In the genomic region with DNA sequence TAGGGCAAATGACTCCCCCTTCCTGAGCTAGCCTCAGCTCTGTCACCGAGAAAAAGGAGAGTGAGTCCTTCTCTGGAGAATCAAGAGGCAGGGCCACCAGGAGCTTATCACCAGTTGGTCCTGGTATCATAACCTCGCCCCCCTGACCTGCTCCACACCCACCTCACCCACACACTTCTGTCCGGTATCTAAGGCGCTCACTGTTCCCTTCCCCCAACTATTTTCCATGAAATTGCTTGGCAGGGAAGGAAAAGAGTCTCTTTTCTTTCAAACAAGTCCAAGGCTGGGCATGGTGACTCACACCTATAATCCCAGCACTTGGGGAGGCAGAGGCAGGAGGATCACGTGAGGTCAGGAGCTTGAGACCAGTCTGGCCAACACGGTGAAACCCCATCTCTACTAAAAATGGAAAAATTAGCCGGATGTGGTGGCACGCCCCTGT, we compare ENCODE assay signal across 14 cellular contexts.
DNase-seq lines count a peak whose midpoint lies in the region; ATAC-seq and TF ChIP-seq lines count a peak whose summit lies in the region.
"Had no signal": no experiment of that assay in that cellular context is flagged by ENCODE, and none has a peak within 500 bp of the region (broad histone marks: within the 10 kb centered on the region; RNA-seq: fewer than 3 reads in every experiment).

No MANE protein-coding gene starts in this region.

- H3K36me3 Mint-ChIP-seq in MCF 10A (ENCODE audit: insufficient read depth, unreplicated experiment), result peaks cover 95% of the 10 kb centered on the region

- POLR2A ChIA-PET in MCF 10A (lab: Yijun Ruan, JAX), result interaction anchor here (0.7 to 10.4 kb wide), 3 partner anchors 25 to 76 kb away, joined by 3 to 288 read pairs (median 5); partner anchors contain the start of gene ZMYND8

- in situ Hi-C loops in mammary epithelial cell (cut with MboI; ENCODE audit: low sequenced_read_pairs in 2 of 2), result loop anchor here in 1 of 2 donors (10.0 kb wide), 1 partner anchor 106 kb away; no protein-coding TSS in a partner anchor

- H3K4me3 ChIP-seq in mammary epithelial cell (replicated peaks in 1 of 3; ENCODE audit: insufficient read depth in 1 of 3, low read depth in 2 of 3, low read length in 3 of 3) (no peak overlapping the region), tibial artery (no peak overlapping the region)
- H3K4me3 ChIP-seq: SJCRH30 had no signal

- ATAC-seq in HG03342 (IDR thresholded peaks at IDR 0.05; ENCODE audit: unreplicated experiment), result no peak
- no peak for ATAC-seq in GM21367 (IDR thresholded peaks at IDR 0.05; ENCODE audit: unreplicated experiment)
- ATAC-seq: activated CD4-positive, alpha-beta T cell treated with anti-CD3 and anti-CD28 coated beads for 36 hours had no signal

- peaks cover 30% of the 10 kb centered on the region for H3K79me2 ChIP-seq in mammary epithelial cell (ENCODE audit: insufficient read depth, low read length)

- H3K9me3 ChIP-seq in mammary epithelial cell (replicated peaks; ENCODE audit: insufficient read depth, low read length) (no peaks in the 10 kb centered on the region), tibial artery (no peaks in the 10 kb centered on the region)
- H3K9me3 ChIP-seq: SJCRH30 had no signal

- intact Hi-C loops in MCF 10A (cut with micrococcal nuclease) (no loop called here), mammary epithelial cell (cut with micrococcal nuclease) (loop anchor here (10.0 kb wide), 1 partner anchor 176 kb away; no protein-coding TSS in a partner anchor), tibial artery (cut with DNase I; ENCODE audit: low total_unique reads) (loop anchor here (5.0 to 10.0 kb wide), 2 partner anchors 38 to 186 kb away; no protein-coding TSS in a partner anchor)

- no peak overlapping the region for H3K9ac ChIP-seq in mammary epithelial cell (ENCODE audit: insufficient read depth, low read length)

- H3K4me1 ChIP-seq in mammary epithelial cell (ENCODE audit: insufficient read depth, low read length), result peaks cover 24% of the 10 kb centered on the region
- peaks cover 3 to 55% (median 44%) of the 10 kb centered on the region in 4 donors for H3K4me1 ChIP-seq in tibial artery

- H3K4me3 Mint-ChIP-seq in MCF 10A (ENCODE audit: unreplicated experiment), result no peak overlapping the region
- H3K4me3 Mint-ChIP-seq: activated CD4-positive, alpha-beta T cell treated with anti-CD3 and anti-CD28 coated beads for 36 hours; activated naive CD4-positive, alpha-beta T cell treated with anti-CD3 and anti-CD28 coated beads, Interleukin-2, amount 10 ng/mL, durations not matched to agents 7 days and 5 days had no signal

- CTCF ChIA-PET in MCF 10A (lab: Yijun Ruan, JAX), result interaction anchor here (0.7 to 12.2 kb wide), 5 partner anchors 9 to 527 kb away, joined by 3 to 581 read pairs (median 8); no protein-coding TSS in a partner anchor
- CTCF ChIA-PET in mammary epithelial cell (lab: Charles Lee; ENCODE audit: low non-redundant PET), result no interaction called here

- H3K27ac Mint-ChIP-seq in MCF 10A (ENCODE audit: low read depth, unreplicated experiment), result peak overlapping the region; percentile 46
- H3K27ac Mint-ChIP-seq: activated CD4-positive, alpha-beta T cell treated with anti-CD3 and anti-CD28 coated beads for 36 hours; activated naive CD4-positive, alpha-beta T cell treated with anti-CD3 and anti-CD28 coated beads, Interleukin-2, amount 10 ng/mL, durations not matched to agents 7 days and 5 days had no signal

- TF ChIP-seq CTCF in MCF 10A (IDR thresholded peaks at IDR 0.05; ENCODE audit: unreplicated experiment) (no peak), mammary epithelial cell (conservative IDR thresholded peaks at IDR 0.05 in 1 of 2, IDR thresholded peaks at IDR 0.05 in 1 of 2; ENCODE audit: extremely low read depth in 1 of 2, insufficient read depth in 1 of 2, low read depth in 1 of 2, low read length in 2 of 2) (no peak), tibial artery (IDR thresholded peaks at IDR 0.05) (no peak)

- H3K4me2 ChIP-seq in mammary epithelial cell (ENCODE audit: insufficient read depth, low read depth, low read length), result no peak overlapping the region

- BruUV-seq in MCF 10A (replicated peaks; lab: Mats Ljungman, UMichigan) (no TSS peak), mammary epithelial cell (replicated peaks; lab: Mats Ljungman, UMichigan) (no TSS peak)

- dilution Hi-C loops in mammary epithelial cell (cut with HindIII; ENCODE audit: low sequenced_read_pairs), result no loop called here

- H3K36me3 ChIP-seq in mammary epithelial cell (ENCODE audit: insufficient read depth, low read length) (peaks cover 22% of the 10 kb centered on the region), tibial artery (peaks cover 19 to 53% (median 38%) of the 10 kb centered on the region in 3 donors)

- H3K27ac ChIP-seq in mammary epithelial cell (ENCODE audit: insufficient read depth, low read depth, low read length), result no peak overlapping the region
- peak overlapping the region; percentile 90 to 94 for H3K27ac ChIP-seq in tibial artery
- H3K27ac ChIP-seq: SJCRH30 had no signal

- H4K20me1 ChIP-seq in mammary epithelial cell (ENCODE audit: insufficient read depth, low read length), result no peaks in the 10 kb centered on the region

- H2AFZ ChIP-seq in mammary epithelial cell (ENCODE audit: low read depth, low read length), result no peak overlapping the region

- DNase-seq in MCF 10A (ENCODE audit: unreplicated experiment), result peak; percentile 80
- DNase-seq in mammary epithelial cell, result no peak
- peak; percentile 84 for DNase-seq in amniotic epithelial cell (ENCODE audit: low read depth)
- peak; percentile 70 for DNase-seq in iris pigment epithelial cell (ENCODE audit: low read depth)
- DNase-seq in tibial artery, result peak in 1 of 2 donors; percentile 23
- DNase-seq in HT-29 (ENCODE audit: low spot score), result no peak
- DNase-seq: activated CD4-positive, alpha-beta T cell treated with anti-CD3 and anti-CD28 coated beads for 36 hours; activated naive CD4-positive, alpha-beta T cell treated with anti-CD3 and anti-CD28 coated beads, Interleukin-2, amount 10 ng/mL, durations not matched to agents 7 days and 5 days; kidney; NCI-H510A; trophoblast cell had no signal

- H3K4me1 Mint-ChIP-seq in MCF 10A (ENCODE audit: insufficient read depth, unreplicated experiment), result peaks cover 35% of the 10 kb centered on the region

- H3K27me3 ChIP-seq in mammary epithelial cell (ENCODE audit: insufficient read depth, low read length) (no peaks in the 10 kb centered on the region), tibial artery (no peaks in the 10 kb centered on the region)
- H3K27me3 ChIP-seq: SJCRH30 had no signal

- 97% methylated on average over 8 of the region's 8 CpGs for WGBS in mammary epithelial cell (ENCODE audit: low coverage, missing lambda C conversion rate)

- H3K9me3 Mint-ChIP-seq in MCF 10A (ENCODE audit: unreplicated experiment), result no peaks in the 10 kb centered on the region
- H3K9me3 Mint-ChIP-seq: activated naive CD4-positive, alpha-beta T cell treated with anti-CD3 and anti-CD28 coated beads, Interleukin-2, amount 10 ng/mL, durations not matched to agents 7 days and 5 days had no signal

- H3K27me3 Mint-ChIP-seq in MCF 10A (ENCODE audit: insufficient read depth, unreplicated experiment), result no peaks in the 10 kb centered on the region
- H3K27me3 Mint-ChIP-seq: activated CD4-positive, alpha-beta T cell treated with anti-CD3 and anti-CD28 coated beads for 36 hours; activated naive CD4-positive, alpha-beta T cell treated with anti-CD3 and anti-CD28 coated beads, Interleukin-2, amount 10 ng/mL, durations not matched to agents 7 days and 5 days had no signal

Comparison
In these comparisons a context has a peak if more than half of its experiments do, and no peak if none do; other contexts are left out.
1. DNase-seq: peak in MCF 10A (single experiment), amniotic epithelial cell (single experiment) and iris pigment epithelial cell (single experiment); none in mammary epithelial cell (single experiment) and HT-29 (single experiment).